ENCODE assay signal across 8 cellular contexts in the genomic region with DNA sequence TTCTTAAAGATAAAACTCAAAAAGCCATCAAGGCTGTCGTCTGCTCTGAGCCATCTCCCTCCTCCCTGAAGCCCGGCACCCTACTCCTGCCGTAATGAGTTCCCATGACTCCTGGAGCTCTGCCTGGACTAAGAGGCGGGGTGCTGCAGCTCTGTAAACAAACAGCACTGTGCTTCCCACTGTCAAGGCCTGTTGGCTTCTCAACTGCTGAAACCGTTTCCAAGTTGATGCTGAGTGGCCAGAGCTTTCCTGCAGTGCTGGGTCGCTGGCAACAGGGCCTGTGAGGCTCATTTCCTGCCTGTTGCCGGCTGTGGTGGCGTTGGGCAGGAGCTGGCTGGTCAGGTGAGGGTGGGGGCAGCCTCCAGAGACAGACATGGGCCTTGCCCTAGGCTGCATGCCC. TPM values are rescaled to one million over a fixed set of nuclear protein-coding genes. Genes with fewer than 3 reads are reported as not detected.
DNase-seq lines count a peak whose midpoint lies in the region; ATAC-seq and TF ChIP-seq lines count a peak whose summit lies in the region.

No MANE protein-coding gene starts in this region.

- TF ChIP-seq CTCF in HEK293 (tag by site-specific recombination; IDR thresholded peaks at IDR 0.05) (no peak), VCaP (conservative IDR thresholded peaks at IDR 0.05) (no peak), heart right ventricle (IDR thresholded peaks at IDR 0.05) (no peak), BE2C (IDR thresholded peaks at IDR 0.05; ENCODE audit: low read depth, low read length) (no peak)

- H3K4me1 ChIP-seq in HEK293 (ENCODE audit: control insufficient read depth, insufficient read depth, low read length) (peaks cover 4% of the 10 kb centered on the region; the same call in 1 of the 2 replicates), heart right ventricle (peaks cover 44 to 88% (median 76%) of the 10 kb centered on the region in 9 donors), BE2C (no peaks in the 10 kb centered on the region)

- DNase-seq in heart right ventricle = peak; percentile 76 to 88
- no peak for DNase-seq in BE2C
- no peak for DNase-seq in Kasumi-1 (lab: John Stamatoyannopoulos, UW)
- DNase-seq in activated CD8-positive, alpha-beta memory T cell treated with anti-CD3 and anti-CD28 coated beads, Interleukin-2, amount 50 U/mL, for 4 hours = no peak

- H3K27me3 ChIP-seq in heart right ventricle = no peaks in the 10 kb centered on the region
- H3K27me3 ChIP-seq in BE2C = no peaks in the 10 kb centered on the region

- no peak overlapping the region for H3K4me3 ChIP-seq in HEK293 (ENCODE audit: low read depth, low read length)
- H3K4me3 ChIP-seq in heart right ventricle = no peak overlapping the region
- H3K4me3 ChIP-seq in skin epidermis = no peak overlapping the region
- H3K4me3 ChIP-seq in BE2C (ENCODE audit: low read depth, low read length) = no peak overlapping the region

- CTCF ChIA-PET in HEK293 (lab: Yijun Ruan, JAX) = interaction anchor here (1.0 to 1.1 kb wide), 2 partner anchors 13 to 15 kb away, joined by 3 to 6 read pairs; no protein-coding TSS in a partner anchor

- H3K9me3 ChIP-seq in HEK293 (ENCODE audit: control insufficient read depth, insufficient read depth, low read depth, low read length) = no peaks in the 10 kb centered on the region
- no peaks in the 10 kb centered on the region for H3K9me3 ChIP-seq in heart right ventricle
- H3K9me3 ChIP-seq in BE2C = no peaks in the 10 kb centered on the region

- WGBS in heart right ventricle, 2 donors = 2 to 5% methylated on average over 8 of the region's 8 CpGs

- POLR2A ChIA-PET in HEK293 (lab: Yijun Ruan, JAX) = no interaction called here

- H3K36me3 ChIP-seq in HEK293 (ENCODE audit: control insufficient read depth in 2 of 2, insufficient read depth in 1 of 2, low read length in 2 of 2) (peaks cover 0 to 21% of the 10 kb centered on the region in 2 experiments; a peak in 2 of 3 replicates), heart right ventricle (peaks cover 0 to 54% (median 0%) of the 10 kb centered on the region in 9 donors), BE2C (peaks cover 19% of the 10 kb centered on the region)

- peak; percentile 54 to 83 (median 72) for ATAC-seq in heart right ventricle
- no peak for ATAC-seq in HG03196 (IDR thresholded peaks at IDR 0.05; ENCODE audit: unreplicated experiment)

- intact Hi-C loops in heart right ventricle (cut with DNase I) = loop anchor here (5.0 to 10.0 kb wide), 11 partner anchors 38 to 450 kb away; partner anchors contain the start of genes UBA52 (in 5 of the 10), ELL (in 4 of the 10), COPE (in 1 of the 10) and DDX49 (in 1 of the 10)

- H3K27ac ChIP-seq in HEK293 (ENCODE audit: extremely low read depth, low read depth, low read length) (no peak overlapping the region; the same call in 1 of the 2 replicates), VCaP (peak overlapping the region; percentile 85), heart right ventricle (peak overlapping the region; percentile 63 to 94 (median 81)), skin epidermis (peak overlapping the region in 13 of 21 experiments; percentile 0 to 81 (median 53))

TF ChIP-seq in HEK293, 187 proteins besides CTCF, POLR2A, EP300 and RAD21 (continues in another document):
- TF ChIP-seq ZNF600 (tag by site-specific recombination; IDR thresholded peaks at IDR 0.05) = peak; percentile 60
- no peak for TF ChIP-seq ZNF707 (tag by site-specific recombination; IDR thresholded peaks at IDR 0.05)
- TF ChIP-seq MZF1 (tag by site-specific recombination; IDR thresholded peaks at IDR 0.05; ENCODE audit: borderline replicate concordance) = no peak
- TF ChIP-seq ZNF23 (tag by site-specific recombination; IDR thresholded peaks at IDR 0.05; ENCODE audit: borderline replicate concordance) = no peak
- no peak for TF ChIP-seq ZNF19 (tag by site-specific recombination; IDR thresholded peaks at IDR 0.05; ENCODE audit: low read depth)
- peak; percentile 96; the same call in 1 of the 2 replicates for TF ChIP-seq SCRT1 (tag by site-specific recombination; IDR thresholded peaks at IDR 0.05; ENCODE audit: borderline replicate concordance)
- TF ChIP-seq, protein P1, sequence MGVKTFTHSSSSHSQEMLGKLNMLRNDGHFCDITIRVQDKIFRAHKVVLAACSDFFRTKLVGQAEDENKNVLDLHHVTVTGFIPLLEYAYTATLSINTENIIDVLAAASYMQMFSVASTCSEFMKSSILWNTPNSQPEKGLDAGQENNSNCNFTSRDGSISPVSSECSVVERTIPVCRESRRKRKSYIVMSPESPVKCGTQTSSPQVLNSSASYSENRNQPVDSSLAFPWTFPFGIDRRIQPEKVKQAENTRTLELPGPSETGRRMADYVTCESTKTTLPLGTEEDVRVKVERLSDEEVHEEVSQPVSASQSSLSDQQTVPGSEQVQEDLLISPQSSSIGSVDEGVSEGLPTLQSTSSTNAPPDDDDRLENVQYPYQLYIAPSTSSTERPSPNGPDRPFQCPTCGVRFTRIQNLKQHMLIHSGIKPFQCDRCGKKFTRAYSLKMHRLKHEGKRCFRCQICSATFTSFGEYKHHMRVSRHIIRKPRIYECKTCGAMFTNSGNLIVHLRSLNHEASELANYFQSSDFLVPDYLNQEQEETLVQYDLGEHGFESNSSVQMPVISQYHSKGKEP (tag by site-specific recombination; IDR thresholded peaks at IDR 0.05) = no peak
- no peak for TF ChIP-seq ZNF138 (tag by site-specific recombination; IDR thresholded peaks at IDR 0.05; ENCODE audit: borderline replicate concordance)
- no peak for TF ChIP-seq ZNF426 (tag by site-specific recombination; IDR thresholded peaks at IDR 0.05)
- TF ChIP-seq ZNF157 (tag by site-specific recombination; IDR thresholded peaks at IDR 0.05) = no peak
- TF ChIP-seq ZNF544 (tag by site-specific recombination; IDR thresholded peaks at IDR 0.05) = no peak
- TF ChIP-seq ZNF48 (tag by site-specific recombination; IDR thresholded peaks at IDR 0.05) = no peak
- TF ChIP-seq ZNF658 (tag by site-specific recombination; IDR thresholded peaks at IDR 0.05) = no peak
- no peak for TF ChIP-seq ZBTB1 (tag by site-specific recombination; IDR thresholded peaks at IDR 0.05)
- no peak for TF ChIP-seq ZNF555 (tag by site-specific recombination; conservative IDR thresholded peaks at IDR 0.05)
- TF ChIP-seq ZNF121 (tag by site-specific recombination; IDR thresholded peaks at IDR 0.05) = no peak
- no peak for TF ChIP-seq ATF2 (tag by site-specific recombination; IDR thresholded peaks at IDR 0.05; ENCODE audit: low read depth)
- TF ChIP-seq ZNF530 (tag by site-specific recombination; IDR thresholded peaks at IDR 0.05; ENCODE audit: low read depth) = no peak
- no peak for TF ChIP-seq ZNF76 (tag by site-specific recombination; IDR thresholded peaks at IDR 0.05; ENCODE audit: borderline replicate concordance, low read depth)
- no peak for TF ChIP-seq ZNF473 (tag by site-specific recombination; IDR thresholded peaks at IDR 0.05)
- TF ChIP-seq ZNF391 (tag by site-specific recombination; IDR thresholded peaks at IDR 0.05; ENCODE audit: borderline replicate concordance, low read depth) = no peak
- TF ChIP-seq ZBTB17 (tag by site-specific recombination; IDR thresholded peaks at IDR 0.05) = 0 out of 2 replicates have a peak, but pooled peaks have one; percentile 13
- TF ChIP-seq SALL2 (tag by site-specific recombination; IDR thresholded peaks at IDR 0.05; ENCODE audit: borderline replicate concordance) = no peak
- no peak for TF ChIP-seq ZNF394 (tag by site-specific recombination; IDR thresholded peaks at IDR 0.05; ENCODE audit: borderline replicate concordance)
- TF ChIP-seq ZNF37A (tag by site-specific recombination; IDR thresholded peaks at IDR 0.05) = no peak
- TF ChIP-seq ZNF514 (tag by site-specific recombination; IDR thresholded peaks at IDR 0.05) = no peak
- TF ChIP-seq ZBTB49 (tag by site-specific recombination; IDR thresholded peaks at IDR 0.05; ENCODE audit: low read depth) = no peak

RNA-seq across cellular contexts. Expression of gene ISYNA1, which starts 26.7 kb away (rescaled TPM):
- 10 to 100 TPM; 12.6 to 40.7 (median 18.0) TPM for total RNA-seq in heart right ventricle
- 100 to 1,000 TPM in 1 of 2 donors, 10 to 100 TPM in 1; 21.4 to 137 TPM for polyA plus RNA-seq in heart right ventricle
- 156 TPM for polyA plus RNA-seq in BE2C (2012; ENCODE audit: insufficient read depth, insufficient read length, low read depth)

RNA-seq across cellular contexts. Expression of gene SSBP4, which starts 45.4 kb away (rescaled TPM):
- 10 to 100 TPM; 17.6 to 47.1 (median 27.3) TPM for total RNA-seq in heart right ventricle
- polyA plus RNA-seq in heart right ventricle = 10 to 100 TPM; 41.3 to 51.6 TPM
- 467 TPM for polyA plus RNA-seq in BE2C (2012; ENCODE audit: insufficient read depth, insufficient read length, low read depth)

RNA-seq across cellular contexts. Expression of gene ELL, which starts 57.2 kb away (rescaled TPM):
- 10 to 100 TPM in 2 of 10 donors, 1 to 10 TPM in 8; 5.7 to 13.1 (median 7.5) TPM for total RNA-seq in heart right ventricle
- 1 to 10 TPM; 4.0 to 6.7 TPM for polyA plus RNA-seq in heart right ventricle
- 25.9 TPM for polyA plus RNA-seq in BE2C (2012; ENCODE audit: insufficient read depth, insufficient read length, low read depth)

Comparison
In these comparisons a context has a peak if more than half of its experiments do, and no peak if none do; other contexts are left out.
1. DNase-seq: peak in heart right ventricle (2 of 2); none in BE2C (single experiment), Kasumi-1 (0 of 2) and activated CD8-positive, alpha-beta memory T cell treated with anti-CD3 and anti-CD28 coated beads, Interleukin-2, amount 50 U/mL, for 4 hours (single experiment).